8 cellular contexts compared by ENCODE assay signal in the genomic region with DNA sequence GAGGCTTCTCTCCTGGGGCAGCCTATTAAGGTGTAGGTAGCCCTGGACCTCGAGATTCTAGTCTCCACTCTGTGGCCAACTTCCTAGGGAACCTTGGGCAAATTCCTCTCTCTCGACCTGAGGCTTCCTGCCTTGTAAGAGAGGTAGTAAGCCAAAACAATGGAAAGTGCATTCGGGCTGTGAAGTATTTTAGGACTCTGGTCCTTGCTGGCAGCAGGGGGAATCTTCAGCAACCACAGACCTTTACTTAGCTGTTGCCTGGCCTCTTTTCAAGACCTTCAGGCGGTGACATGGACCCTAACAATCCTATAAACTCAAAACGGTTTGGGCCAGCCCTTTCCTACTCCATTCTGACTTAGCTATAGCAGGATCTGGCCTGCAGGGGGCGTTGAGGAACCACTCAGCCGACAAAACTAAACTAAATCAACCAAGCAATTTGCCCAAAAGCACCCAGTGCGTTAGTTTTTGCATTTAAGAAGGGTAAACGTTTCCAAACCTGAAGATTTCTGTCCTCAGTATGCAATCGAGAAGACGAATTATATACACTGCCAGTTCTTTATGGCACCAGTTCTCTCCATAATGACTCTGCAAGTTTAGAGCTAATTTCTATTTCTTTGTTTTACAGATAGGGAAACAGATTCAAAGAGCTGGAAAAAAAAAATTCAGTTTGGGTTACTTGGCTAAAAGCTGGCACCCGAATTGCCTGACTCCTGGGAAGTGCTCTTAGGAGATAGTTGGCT. TPM values are rescaled to one million over a fixed set of nuclear protein-coding genes. Genes with fewer than 3 reads are reported as not detected.
DNase-seq lines count a peak whose midpoint lies in the region; ATAC-seq, FAIRE-seq and TF ChIP-seq lines count a peak whose summit lies in the region.

No MANE protein-coding gene starts in this region.

- H3K4me1 ChIP-seq in hepatocyte (ENCODE audit: insufficient read depth): peaks cover 32% of the 10 kb centered on the region
- no peaks in the 10 kb centered on the region for H3K4me1 ChIP-seq in aorta (ENCODE audit: control insufficient read depth in 1 of 2, insufficient read depth in 2 of 2, low read length in 2 of 2)

- H3K27ac ChIP-seq in hepatocyte (peak overlapping the region; percentile 77), aorta (ENCODE audit: low read depth in 1 of 2, low read length in 2 of 2) (peak overlapping the region in 1 of 2 donors; percentile 86)

- peaks cover 3% of the 10 kb centered on the region for H3K79me2 ChIP-seq in hepatocyte

- peak; percentile 96 for TF ChIP-seq CTCF in astrocyte of the cerebellum (IDR thresholded peaks at IDR 0.05; ENCODE audit: low read depth, low read length, missing control alignments)
- peak; percentile 98 for TF ChIP-seq CTCF in hepatocyte (IDR thresholded peaks at IDR 0.05; ENCODE audit: poor library complexity)
- peak; percentile 98 for TF ChIP-seq CTCF in retinal pigment epithelial cell (conservative IDR thresholded peaks at IDR 0.05; ENCODE audit: low read depth, low read length)

- peak overlapping the region; percentile 9 for H3K4me3 ChIP-seq in astrocyte of the cerebellum (ENCODE audit: low read depth, low read length)
- H3K4me3 ChIP-seq in hepatocyte: peak overlapping the region; percentile 21
- peak overlapping the region; percentile 11 for H3K4me3 ChIP-seq in retinal pigment epithelial cell (ENCODE audit: low read length)
- no peak overlapping the region for H3K4me3 ChIP-seq in aorta (ENCODE audit: low read length in 2 of 2)

- H3K27me3 ChIP-seq in hepatocyte (no peaks in the 10 kb centered on the region), aorta (ENCODE audit: control insufficient read depth in 1 of 2, insufficient read depth in 2 of 2, low read length in 1 of 2) (no peaks in the 10 kb centered on the region)

- no peaks in the 10 kb centered on the region for H3K36me3 ChIP-seq in hepatocyte (replicated peaks; ENCODE audit: insufficient read depth, low read depth)
- no peaks in the 10 kb centered on the region for H3K36me3 ChIP-seq in aorta (ENCODE audit: control insufficient read depth in 1 of 2, insufficient read depth in 2 of 2, low read length in 1 of 2)

- ATAC-seq in GM18505 (IDR thresholded peaks at IDR 0.05; ENCODE audit: unreplicated experiment) (no peak), aorta (ENCODE audit: low FRiP score) (peak; percentile 89)

- peak overlapping the region; percentile 68 for H2AFZ ChIP-seq in hepatocyte

- WGBS in hepatocyte (ENCODE audit: low lambda C conversion rate, missing lambda C conversion rate): 12% methylated on average over 12 of the region's 12 CpGs
- WGBS in aorta, 2 donors: 1% methylated on average over 12 of the region's 12 CpGs

- H3K9me3 ChIP-seq in hepatocyte (ENCODE audit: low read depth) (no peaks in the 10 kb centered on the region), aorta (ENCODE audit: control insufficient read depth, low read length) (no peaks in the 10 kb centered on the region)

- in situ Hi-C loops in astrocyte of the cerebellum (cut with HindIII; ENCODE audit: low sequenced_read_pairs): no loop called here

- FAIRE-seq in A204.1 (lab: Jason Lieb, UNC): peak; percentile 62

- DNase-seq in NCI-H1694 treated with DMSO at 0.1 percent for 48 hours (lab: John Stamatoyannopoulos, UW) (peak; percentile 55), T-helper 9 cell (peak; percentile 81), astrocyte of the cerebellum (ENCODE audit: low read depth) (peak; percentile 57), hepatocyte (ENCODE audit: low spot score) (peak; percentile 85), retinal pigment epithelial cell (ENCODE audit: low read depth) (no peak), aorta (peak; percentile 85 to 92)

- TF ChIP-seq POLR2A in GM18505 (IDR thresholded peaks at IDR 0.05; ENCODE audit: borderline replicate concordance, extremely low read depth, insufficient read depth, insufficient read length): peak; percentile 23

- no peaks in the 10 kb centered on the region for H3K9me2 ChIP-seq in hepatocyte (replicated peaks; ENCODE audit: insufficient read depth)

- intact Hi-C loops in aorta (cut with DNase I): loop anchor here in 1 of 2 donors (1.0 kb wide), 1 partner anchor 81 kb away; the partner anchor contains the start of gene MED18

- H3K4me2 ChIP-seq in hepatocyte: peak overlapping the region; percentile 78

- H4K20me1 ChIP-seq in hepatocyte (ENCODE audit: insufficient read depth, poor library complexity, severe bottlenecking): no peaks in the 10 kb centered on the region

RNA-seq across cellular contexts. Expression of gene SESN2, which starts 10.9 kb away (rescaled TPM):
- total RNA-seq in hepatocyte (40.2 and 40.8 TPM in 2 replicates), aorta (10 to 100 TPM in 1 of 2 donors, 1 to 10 TPM in 1; 9.8 to 11.1 TPM)
- polyA plus RNA-seq in hepatocyte (39.1 and 50.7 TPM in 2 replicates), aorta (1 to 10 TPM; 5.3 to 5.6 TPM)

RNA-seq across cellular contexts. Expression of gene ATP5IF1, which starts 12.5 kb away (rescaled TPM):
- total RNA-seq in hepatocyte: 249 and 258 TPM in 2 replicates
- 503 and 524 TPM in 2 replicates for polyA plus RNA-seq in hepatocyte
- 10 to 100 TPM; 56.3 to 74.0 TPM for total RNA-seq in aorta
- 100 to 1,000 TPM; 232 to 391 TPM for polyA plus RNA-seq in aorta

RNA-seq across cellular contexts. Expression of gene DNAJC8, which starts 15.6 kb away (rescaled TPM):
- 69.8 and 79.5 TPM in 2 replicates for total RNA-seq in hepatocyte
- 111 and 112 TPM in 2 replicates for polyA plus RNA-seq in hepatocyte
- total RNA-seq in aorta: 10 to 100 TPM; 66.4 to 67.3 TPM
- polyA plus RNA-seq in aorta: 100 to 1,000 TPM in 1 of 2 donors, 10 to 100 TPM in 1; 80.4 to 111 TPM

Comparison
In these comparisons a context has a peak if more than half of its experiments do, and no peak if none do; other contexts are left out.
1. H3K4me3 ChIP-seq: peak in astrocyte of the cerebellum (single experiment), hepatocyte (single experiment) and retinal pigment epithelial cell (single experiment); none in aorta (0 of 2).
2. Peak in every context shown above with its lines, with median percentiles within 50 percentile points of each other: CTCF ChIP-seq.